ENCODE assay signal across 8 cellular contexts in genomic region chr17:45490615-45491433, GRCh38. TPM values are rescaled to one million over a fixed set of nuclear protein-coding genes. Genes with fewer than 3 reads are reported as not detected.
DNase-seq lines count a peak whose midpoint lies in the region; ATAC-seq, FAIRE-seq and TF ChIP-seq lines count a peak whose summit lies in the region.
"Not testable (repeated sequence)": the region's sequence is repeated elsewhere in the genome, so short reads cannot be mapped to it uniquely, and the experiment has no call there.

Gene PLEKHM1 (minus strand): TSS chr17:45490721. CDS start chr17:45482484, 8,237 bp downstream.

- H3K4me2 ChIP-seq in trophoblast cell (ENCODE audit: low read length) = peak within 1 kb of the TSS; percentile 91

- H2BK5ac ChIP-seq in trophoblast cell (ENCODE audit: low read depth, low read length, poor library complexity) = not testable (repeated sequence)

- not testable (repeated sequence) for H3K18ac ChIP-seq in trophoblast cell (ENCODE audit: low read length)

- not testable (repeated sequence) for H3K9me3 ChIP-seq in trophoblast cell (ENCODE audit: insufficient read depth, low read depth, low read length); thyroid gland

- intact Hi-C loops in T-helper 1 cell treated with Interleukin-12 subunit alpha and Interleukin-12 subunit beta and Interleukin-4 antibody, amounts not matched to agents 30 ng/mL and 1 ng/mL, for 36 hours (cut with micrococcal nuclease); cardiac septum (cut with DNase I); thyroid gland (cut with DNase I): not testable (repeated sequence)

- not testable (repeated sequence) for H3K27ac ChIP-seq in adipose tissue (ENCODE audit: low read depth, low read length); trophoblast cell (ENCODE audit: low read depth, low read length)
- H3K27ac ChIP-seq in thyroid gland = peak within 1 kb of the TSS; percentile 79 to 87 (median 86)

- peak; percentile 92 for FAIRE-seq in GM12892 (lab: Jason Lieb, UNC)

- H3K79me2 ChIP-seq in trophoblast cell (ENCODE audit: control insufficient read depth, insufficient read depth, low read length, poor library complexity) = not testable (repeated sequence)

- not testable (repeated sequence) for H3K4ac ChIP-seq in trophoblast cell (ENCODE audit: low read depth, low read length)

- TF ChIP-seq POLR2A in GM12892 (IDR thresholded peaks at IDR 0.05; ENCODE audit: low read depth, low read length) (peak; percentile 39; the same call in 1 of the 2 replicates), thyroid gland (IDR thresholded peaks at IDR 0.05) (peak; percentile 53 to 95)

- H4K91ac ChIP-seq in trophoblast cell (ENCODE audit: low read depth, low read length) = not testable (repeated sequence)

- peak; percentile 94 for ATAC-seq in HG02798 (IDR thresholded peaks at IDR 0.05; ENCODE audit: poor library complexity, unreplicated experiment)

- not testable (repeated sequence) for H3K23ac ChIP-seq in trophoblast cell (ENCODE audit: low read length)

- H3K79me1 ChIP-seq in trophoblast cell (ENCODE audit: low read length) = not testable (repeated sequence)

- H2AFZ ChIP-seq in trophoblast cell (ENCODE audit: insufficient read depth, low read length, poor library complexity) = peak within 1 kb of the TSS; percentile 81

- not testable (repeated sequence) for H3K27me3 ChIP-seq in trophoblast cell (ENCODE audit: insufficient read depth, low read length); thyroid gland

- WGBS in adipose tissue, 3 donors = 0 to 1% (median 0%) methylated on average over 37 to 54 of the region's 59 CpGs
- WGBS in trophoblast cell (ENCODE audit: extremely low coverage, insufficient coverage, insufficient read length) = no CpG with 5 or more reads among the region's 59 CpGs
- WGBS in thyroid gland, 2 donors = 6 to 7% methylated on average over 6 to 7 of the region's 59 CpGs

- peak within 1 kb of the TSS; percentile 26 for H2BK12ac ChIP-seq in trophoblast cell (ENCODE audit: low read length)

- H3K4me3 ChIP-seq in trophoblast cell (ENCODE audit: low read depth, low read length) (peak within 1 kb of the TSS; percentile 81), thyroid gland (replicated peaks in 1 of 3) (peak within 1 kb of the TSS; percentile 31 to 71 (median 60))

- not testable (repeated sequence) for H2BK120ac ChIP-seq in trophoblast cell (ENCODE audit: insufficient read depth, low read length, poor library complexity)

- not testable (repeated sequence) for H3K4me1 ChIP-seq in trophoblast cell (ENCODE audit: control insufficient read depth in 1 of 2, insufficient read depth in 2 of 2, low read length in 2 of 2)
- H3K4me1 ChIP-seq in thyroid gland = peaks cover 7 to 13% of the 10 kb centered on the region in 2 donors

- not testable (repeated sequence) for TF ChIP-seq CTCF in thyroid gland (IDR thresholded peaks at IDR 0.05)

- H3K36me3 ChIP-seq in trophoblast cell (ENCODE audit: control insufficient read depth in 1 of 2, insufficient read depth in 2 of 2, low read length in 2 of 2); thyroid gland: not testable (repeated sequence)

- DNase-seq in GM12892 (ENCODE audit: insufficient read length) = peak; percentile 82
- peak; percentile 68 for DNase-seq in NCI-H1436 (lab: John Stamatoyannopoulos, UW)
- peak; percentile 95 for DNase-seq in cardiac septum (ENCODE audit: low spot score)
- peak; percentile 79 to 82 for DNase-seq in trophoblast cell
- peak; percentile 87 for DNase-seq in thyroid gland

- peak within 1 kb of the TSS; percentile 22 for H4K8ac ChIP-seq in trophoblast cell (ENCODE audit: low read depth, low read length)

- not testable (repeated sequence) for H2AK5ac ChIP-seq in trophoblast cell (ENCODE audit: low read length)

- H3K14ac ChIP-seq in trophoblast cell (ENCODE audit: low read length) = not testable (repeated sequence)

- not testable (repeated sequence) for H4K12ac ChIP-seq in trophoblast cell (ENCODE audit: low read depth, low read length)

- peak within 1 kb of the TSS; percentile 53 for H3K9ac ChIP-seq in trophoblast cell (ENCODE audit: low read length)

RNA-seq across cellular contexts. Expression of gene PLEKHM1, which starts in this region (rescaled TPM):
- polyA plus RNA-seq in GM12892 (2012; ENCODE audit: missing spikeins) = 7.6 TPM
- 57.2 and 59.7 TPM in 2 replicates for total RNA-seq in T-helper 1 cell treated with Interleukin-12 subunit alpha and Interleukin-12 subunit beta and Interleukin-4 antibody, amounts not matched to agents 30 ng/mL and 1 ng/mL, for 36 hours
- 10 to 100 TPM in 2 of 3 donors, 1 to 10 TPM in 1; 8.2 to 18.7 (median 15.3) TPM for polyA plus RNA-seq in adipose tissue
- total RNA-seq in cardiac septum (30.5 TPM), thyroid gland (100 to 1,000 TPM in 2 of 4 donors, 10 to 100 TPM in 2; 47.9 to 114 (median 95.1) TPM)
- 9.4 and 10.3 TPM in 2 replicates for polyA plus RNA-seq in trophoblast cell (2013)
